20 cellular contexts compared by ENCODE assay signal in the genomic region with DNA sequence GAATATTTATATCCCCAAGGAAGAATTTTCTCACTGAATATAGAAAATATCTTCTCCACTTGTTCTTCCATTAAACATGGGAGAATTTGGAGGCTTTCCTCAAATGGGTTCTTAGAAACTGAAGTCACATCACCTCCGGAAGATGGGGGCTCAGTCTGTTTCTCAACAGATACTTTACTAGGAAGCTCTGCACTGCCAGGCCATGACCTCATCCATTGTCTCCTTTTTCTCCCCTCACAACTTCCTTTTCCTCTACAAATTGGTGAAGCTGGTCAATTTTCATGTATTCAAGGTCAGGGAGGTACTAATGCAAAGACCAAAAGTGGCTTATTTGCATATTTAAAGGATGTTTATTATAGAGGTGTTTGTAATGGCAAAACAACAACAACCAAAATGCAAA.
DNase-seq lines count a peak whose midpoint lies in the region; ATAC-seq and TF ChIP-seq lines count a peak whose summit lies in the region.
"Had no signal": no experiment of that assay in that cellular context is flagged by ENCODE, and none has a peak within 500 bp of the region (broad histone marks: within the 10 kb centered on the region; RNA-seq: fewer than 3 reads in every experiment).

No MANE protein-coding gene starts in this region.

- H3K27ac Mint-ChIP-seq in GM23338, result no peak overlapping the region
- H3K27ac Mint-ChIP-seq in activated CD8-positive, alpha-beta T cell treated with anti-CD3 and anti-CD28 coated beads for 36 hours, result no peak overlapping the region
- H3K27ac Mint-ChIP-seq: CD4-positive, alpha-beta T cell; HFFc6 had no signal

- peaks cover 18% of the 10 kb centered on the region for H3K4me1 ChIP-seq in GM23338 (ENCODE audit: insufficient read depth)
- H3K4me1 ChIP-seq: BE2C, Caco-2 had no signal

- H3K27ac ChIP-seq in GM23338 (ENCODE audit: low read depth), result no peak overlapping the region; the same call in 1 of the 2 replicates

- no peaks in the 10 kb centered on the region for H3K79me2 ChIP-seq in GM23338 (replicated peaks; ENCODE audit: insufficient read depth)

- no peak for DNase-seq in GM23338 (ENCODE audit: low spot score)
- peak; percentile 94 for DNase-seq in dermis blood vessel endothelial cell
- peak; percentile 68 for DNase-seq in glomerular endothelial cell (ENCODE audit: extremely low read depth, low read depth, low spot score)
- peak; percentile 70 for DNase-seq in pulmonary artery endothelial cell (ENCODE audit: low read depth, low spot score)
- no peak for DNase-seq in activated CD8-positive, alpha-beta T cell treated with anti-CD3 and anti-CD28 coated beads for 36 hours
- DNase-seq in stimulated activated CD4-positive, alpha-beta T cell treated with anti-CD3 and anti-CD28 coated beads, Interleukin-4, amount 100 ng/mL, for 24 hours, result no peak
- no peak for DNase-seq in kidney glomerular epithelial cell (lab: John Stamatoyannopoulos, UW)
- DNase-seq: ACHN; BE2C; C1 segment of cervical spinal cord; Caco-2; CD4-positive, alpha-beta T cell; DMS153; DMS79; GDM1; GOT3; H7; HFFc6 had no signal

- TF ChIP-seq CTCF in GM23338 (conservative IDR thresholded peaks at IDR 0.05; ENCODE audit: low read depth in 2 of 2), result no peak
- TF ChIP-seq CTCF in activated CD8-positive, alpha-beta T cell treated with anti-CD3 and anti-CD28 coated beads for 36 hours (IDR thresholded peaks at IDR 0.05), result no peak

- no peaks in the 10 kb centered on the region for H3K36me3 Mint-ChIP-seq in GM23338 (ENCODE audit: low read depth)
- no peaks in the 10 kb centered on the region for H3K36me3 Mint-ChIP-seq in activated CD8-positive, alpha-beta T cell treated with anti-CD3 and anti-CD28 coated beads for 36 hours (ENCODE audit: low read depth)

- no peak overlapping the region for H3K4me3 Mint-ChIP-seq in GM23338
- no peak overlapping the region for H3K4me3 Mint-ChIP-seq in activated CD8-positive, alpha-beta T cell treated with anti-CD3 and anti-CD28 coated beads for 36 hours
- H3K4me3 Mint-ChIP-seq: CD4-positive, alpha-beta T cell; HFFc6 had no signal

- H3K4me2 ChIP-seq in GM23338, result peak overlapping the region; percentile 64; the same call in 1 of the 2 replicates

- H3K9me3 Mint-ChIP-seq in GM23338, result no peaks in the 10 kb centered on the region; the same call in 2 of the 3 replicates
- no peaks in the 10 kb centered on the region for H3K9me3 Mint-ChIP-seq in activated CD8-positive, alpha-beta T cell treated with anti-CD3 and anti-CD28 coated beads for 36 hours
- H3K9me3 Mint-ChIP-seq: CD4-positive, alpha-beta T cell; HFFc6 had no signal

- H3K27me3 ChIP-seq in GM23338 (ENCODE audit: insufficient read depth), result no peaks in the 10 kb centered on the region
- H3K27me3 ChIP-seq: BE2C had no signal

- ATAC-seq in GM23338 (no peak), GM19324 (IDR thresholded peaks at IDR 0.05; ENCODE audit: low FRiP score, unreplicated experiment) (no peak)
- no peak for ATAC-seq in activated CD8-positive, alpha-beta T cell treated with anti-CD3 and anti-CD28 coated beads for 36 hours
- ATAC-seq: HCT116 had no signal

- no peaks in the 10 kb centered on the region for H3F3A ChIP-seq in GM23338 (replicated peaks; ENCODE audit: low read depth)

- no peaks in the 10 kb centered on the region for H3K27me3 Mint-ChIP-seq in GM23338 (ENCODE audit: insufficient read depth, low read depth, poor library complexity)
- H3K27me3 Mint-ChIP-seq in activated CD8-positive, alpha-beta T cell treated with anti-CD3 and anti-CD28 coated beads for 36 hours, result peaks cover 4% of the 10 kb centered on the region

- H3K36me3 ChIP-seq in GM23338 (ENCODE audit: insufficient read depth), result no peaks in the 10 kb centered on the region
- H3K36me3 ChIP-seq: BE2C had no signal

- CTCF ChIA-PET in activated CD8-positive, alpha-beta T cell treated with anti-CD3 and anti-CD28 coated beads for 36 hours (lab: Charles Lee), result no interaction called here

- intact Hi-C loops in activated CD8-positive, alpha-beta T cell treated with anti-CD3 and anti-CD28 coated beads for 36 hours (cut with micrococcal nuclease), result no loop called here

- H3K4me1 Mint-ChIP-seq in GM23338, result peaks cover 13% of the 10 kb centered on the region
- H3K4me1 Mint-ChIP-seq in activated CD8-positive, alpha-beta T cell treated with anti-CD3 and anti-CD28 coated beads for 36 hours (ENCODE audit: low read depth), result no peaks in the 10 kb centered on the region

- no peak overlapping the region for H2AFZ ChIP-seq in GM23338

- H3K9me2 ChIP-seq in GM23338 (ENCODE audit: insufficient read depth), result no peaks in the 10 kb centered on the region

- H3K4me3 ChIP-seq in GM23338, result no peak overlapping the region

- H4K20me1 ChIP-seq in GM23338 (replicated peaks; ENCODE audit: insufficient read depth), result no peaks in the 10 kb centered on the region

- POLR2A ChIA-PET in activated CD8-positive, alpha-beta T cell treated with anti-CD3 and anti-CD28 coated beads for 36 hours (lab: Charles Lee), result interaction anchor here (0.6 kb wide), 1 partner anchor 423 kb away, joined by 3 read pairs; no protein-coding TSS in a partner anchor

TF ChIP-seq in GM23338, 12 proteins besides CTCF, POLR2A, EP300 and RAD21 (continues in another document):
- TF ChIP-seq, protein P1, sequence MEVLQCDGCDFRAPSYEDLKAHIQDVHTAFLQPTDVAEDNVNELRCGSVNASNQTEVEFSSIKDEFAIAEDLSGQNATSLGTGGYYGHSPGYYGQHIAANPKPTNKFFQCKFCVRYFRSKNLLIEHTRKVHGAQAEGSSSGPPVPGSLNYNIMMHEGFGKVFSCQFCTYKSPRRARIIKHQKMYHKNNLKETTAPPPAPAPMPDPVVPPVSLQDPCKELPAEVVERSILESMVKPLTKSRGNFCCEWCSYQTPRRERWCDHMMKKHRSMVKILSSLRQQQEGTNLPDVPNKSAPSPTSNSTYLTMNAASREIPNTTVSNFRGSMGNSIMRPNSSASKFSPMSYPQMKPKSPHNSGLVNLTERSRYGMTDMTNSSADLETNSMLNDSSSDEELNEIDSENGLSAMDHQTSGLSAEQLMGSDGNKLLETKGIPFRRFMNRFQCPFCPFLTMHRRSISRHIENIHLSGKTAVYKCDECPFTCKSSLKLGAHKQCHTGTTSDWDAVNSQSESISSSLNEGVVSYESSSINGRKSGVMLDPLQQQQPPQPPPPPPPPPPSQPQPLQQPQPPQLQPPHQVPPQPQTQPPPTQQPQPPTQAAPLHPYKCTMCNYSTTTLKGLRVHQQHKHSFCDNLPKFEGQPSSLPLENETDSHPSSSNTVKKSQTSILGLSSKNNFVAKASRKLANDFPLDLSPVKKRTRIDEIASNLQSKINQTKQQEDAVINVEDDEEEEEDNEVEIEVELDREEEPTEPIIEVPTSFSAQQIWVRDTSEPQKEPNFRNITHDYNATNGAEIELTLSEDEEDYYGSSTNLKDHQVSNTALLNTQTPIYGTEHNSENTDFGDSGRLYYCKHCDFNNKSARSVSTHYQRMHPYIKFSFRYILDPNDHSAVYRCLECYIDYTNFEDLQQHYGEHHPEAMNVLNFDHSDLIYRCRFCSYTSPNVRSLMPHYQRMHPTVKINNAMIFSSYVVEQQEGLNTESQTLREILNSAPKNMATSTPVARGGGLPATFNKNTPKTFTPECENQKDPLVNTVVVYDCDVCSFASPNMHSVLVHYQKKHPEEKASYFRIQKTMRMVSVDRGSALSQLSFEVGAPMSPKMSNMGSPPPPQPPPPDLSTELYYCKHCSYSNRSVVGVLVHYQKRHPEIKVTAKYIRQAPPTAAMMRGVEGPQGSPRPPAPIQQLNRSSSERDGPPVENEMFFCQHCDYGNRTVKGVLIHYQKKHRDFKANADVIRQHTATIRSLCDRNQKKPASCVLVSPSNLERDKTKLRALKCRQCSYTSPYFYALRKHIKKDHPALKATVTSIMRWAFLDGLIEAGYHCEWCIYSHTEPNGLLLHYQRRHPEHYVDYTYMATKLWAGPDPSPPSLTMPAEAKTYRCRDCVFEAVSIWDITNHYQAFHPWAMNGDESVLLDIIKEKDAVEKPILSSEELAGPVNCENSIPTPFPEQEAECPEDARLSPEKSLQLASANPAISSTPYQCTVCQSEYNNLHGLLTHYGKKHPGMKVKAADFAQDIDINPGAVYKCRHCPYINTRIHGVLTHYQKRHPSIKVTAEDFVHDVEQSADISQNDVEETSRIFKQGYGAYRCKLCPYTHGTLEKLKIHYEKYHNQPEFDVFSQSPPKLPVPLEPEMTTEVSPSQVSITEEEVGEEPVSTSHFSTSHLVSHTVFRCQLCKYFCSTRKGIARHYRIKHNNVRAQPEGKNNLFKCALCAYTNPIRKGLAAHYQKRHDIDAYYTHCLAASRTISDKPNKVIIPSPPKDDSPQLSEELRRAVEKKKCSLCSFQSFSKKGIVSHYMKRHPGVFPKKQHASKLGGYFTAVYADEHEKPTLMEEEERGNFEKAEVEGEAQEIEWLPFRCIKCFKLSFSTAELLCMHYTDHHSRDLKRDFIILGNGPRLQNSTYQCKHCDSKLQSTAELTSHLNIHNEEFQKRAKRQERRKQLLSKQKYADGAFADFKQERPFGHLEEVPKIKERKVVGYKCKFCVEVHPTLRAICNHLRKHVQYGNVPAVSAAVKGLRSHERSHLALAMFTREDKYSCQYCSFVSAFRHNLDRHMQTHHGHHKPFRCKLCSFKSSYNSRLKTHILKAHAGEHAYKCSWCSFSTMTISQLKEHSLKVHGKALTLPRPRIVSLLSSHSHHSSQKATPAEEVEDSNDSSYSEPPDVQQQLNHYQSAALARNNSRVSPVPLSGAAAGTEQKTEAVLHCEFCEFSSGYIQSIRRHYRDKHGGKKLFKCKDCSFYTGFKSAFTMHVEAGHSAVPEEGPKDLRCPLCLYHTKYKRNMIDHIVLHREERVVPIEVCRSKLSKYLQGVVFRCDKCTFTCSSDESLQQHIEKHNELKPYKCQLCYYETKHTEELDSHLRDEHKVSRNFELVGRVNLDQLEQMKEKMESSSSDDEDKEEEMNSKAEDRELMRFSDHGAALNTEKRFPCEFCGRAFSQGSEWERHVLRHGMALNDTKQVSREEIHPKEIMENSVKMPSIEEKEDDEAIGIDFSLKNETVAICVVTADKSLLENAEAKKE (CRISPR knock-in tag; IDR thresholded peaks at IDR 0.05), result no peak
- TF ChIP-seq NANOG (IDR thresholded peaks at IDR 0.05; ENCODE audit: borderline replicate concordance), result no peak
- TF ChIP-seq POLR2AphosphoS5 (IDR thresholded peaks at IDR 0.05; ENCODE audit: low read depth), result no peak
- TF ChIP-seq STAT1 (IDR thresholded peaks at IDR 0.05; ENCODE audit: unreplicated experiment), result no peak
- TF ChIP-seq EZH2 (IDR thresholded peaks at IDR 0.05; ENCODE audit: low read depth, unreplicated experiment), result no peak
- no peak for TF ChIP-seq ZNF331 (CRISPR knock-in tag; IDR thresholded peaks at IDR 0.05; ENCODE audit: low read depth)
- TF ChIP-seq, protein P2, sequence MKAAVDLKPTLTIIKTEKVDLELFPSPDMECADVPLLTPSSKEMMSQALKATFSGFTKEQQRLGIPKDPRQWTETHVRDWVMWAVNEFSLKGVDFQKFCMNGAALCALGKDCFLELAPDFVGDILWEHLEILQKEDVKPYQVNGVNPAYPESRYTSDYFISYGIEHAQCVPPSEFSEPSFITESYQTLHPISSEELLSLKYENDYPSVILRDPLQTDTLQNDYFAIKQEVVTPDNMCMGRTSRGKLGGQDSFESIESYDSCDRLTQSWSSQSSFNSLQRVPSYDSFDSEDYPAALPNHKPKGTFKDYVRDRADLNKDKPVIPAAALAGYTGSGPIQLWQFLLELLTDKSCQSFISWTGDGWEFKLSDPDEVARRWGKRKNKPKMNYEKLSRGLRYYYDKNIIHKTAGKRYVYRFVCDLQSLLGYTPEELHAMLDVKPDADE (IDR thresholded peaks at IDR 0.05), result no peak

Comparison
In these comparisons a context has a peak if more than half of its experiments do, and no peak if none do; other contexts are left out.
1. DNase-seq: peak in dermis blood vessel endothelial cell (single experiment), glomerular endothelial cell (single experiment) and pulmonary artery endothelial cell (single experiment); none in GM23338 (single experiment), activated CD8-positive, alpha-beta T cell treated with anti-CD3 and anti-CD28 coated beads for 36 hours (single experiment), stimulated activated CD4-positive, alpha-beta T cell treated with anti-CD3 and anti-CD28 coated beads, Interleukin-4, amount 100 ng/mL, for 24 hours (single experiment) and kidney glomerular epithelial cell (single experiment).